Comparison of ENCODE assay signal across 22 cellular contexts in the genomic region with DNA sequence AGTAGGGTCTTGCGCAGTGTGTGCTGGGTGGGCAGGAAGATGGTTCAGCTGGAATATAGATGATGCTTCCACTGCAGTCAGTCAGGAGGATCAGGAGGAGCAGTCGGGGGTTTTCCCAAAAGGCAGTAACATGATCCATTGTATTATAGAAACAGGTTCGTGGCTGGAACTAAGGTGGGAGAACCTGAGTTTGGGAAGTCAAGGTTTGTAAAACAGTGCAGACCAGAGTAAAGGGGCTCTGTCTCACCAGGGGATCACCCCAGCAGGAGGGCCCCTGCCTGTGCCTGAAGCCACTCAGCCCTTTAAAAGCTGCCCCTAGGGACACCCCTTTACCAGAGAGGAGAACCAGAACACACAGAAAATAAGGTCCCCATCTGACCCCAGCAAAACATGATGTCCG.
DNase-seq lines count a peak whose midpoint lies in the region; ATAC-seq, FAIRE-seq and TF ChIP-seq lines count a peak whose summit lies in the region.
"Had no signal": no experiment of that assay in that cellular context is flagged by ENCODE, and none has a peak within 500 bp of the region (broad histone marks: within the 10 kb centered on the region; RNA-seq: fewer than 3 reads in every experiment).

No MANE protein-coding gene starts in this region.

- intact Hi-C loops in CD14-positive monocyte (cut with micrococcal nuclease) = loop anchor here (5.0 kb wide), 3 partner anchors 46 to 274 kb away; partner anchors contain the start of gene NFIL3 (in 1 of the 2)

- H3K36me3 ChIP-seq in WERI-Rb-1 = no peaks in the 10 kb centered on the region
- H3K36me3 ChIP-seq: BE2C had no signal

- TF ChIP-seq CTCF in CD14-positive monocyte (IDR thresholded peaks at IDR 0.05) (no peak), WERI-Rb-1 (IDR thresholded peaks at IDR 0.05; ENCODE audit: low read depth, low read length) (no peak)

- no peaks in the 10 kb centered on the region for H3K9me3 ChIP-seq in WERI-Rb-1 (ENCODE audit: severe bottlenecking)
- H3K9me3 ChIP-seq: BE2C had no signal

- H3K4me3 ChIP-seq in WERI-Rb-1 (ENCODE audit: low read depth, low read length) = no peak overlapping the region

- peak overlapping the region in 1 of 2 donors; percentile 72 for H3K4me3 Mint-ChIP-seq in CD14-positive monocyte
- H3K4me3 Mint-ChIP-seq in T-helper 2 cell treated with Interferon-gamma antibody and Interleukin-4, amounts not matched to agents 5 μg/mL and 100 μg/mL, for 36 hours = peak overlapping the region; percentile 81
- peak overlapping the region; percentile 16 to 64 for H3K4me3 Mint-ChIP-seq in effector memory CD8-positive, alpha-beta T cell
- H3K4me3 Mint-ChIP-seq: endodermal cell had no signal

- TF ChIP-seq POLR2A in GM12891 (IDR thresholded peaks at IDR 0.05; ENCODE audit: low read depth, low read length) = no peak

- H3K27ac ChIP-seq in WERI-Rb-1 = no peak overlapping the region
- H3K27ac ChIP-seq: VCaP had no signal

- no peaks in the 10 kb centered on the region for H3K27me3 ChIP-seq in WERI-Rb-1 (ENCODE audit: insufficient read depth, low read depth, severe bottlenecking)
- H3K27me3 ChIP-seq: BE2C had no signal

- peak; percentile 5 for FAIRE-seq in GM12891 (lab: Jason Lieb, UNC)
- FAIRE-seq: D721Med, G401.6, H1 had no signal

- ATAC-seq in effector memory CD8-positive, alpha-beta T cell (replicated peaks) = no peak

- peaks cover 2 to 8% (median 5%) of the 10 kb centered on the region in 3 donors for H3K27me3 Mint-ChIP-seq in CD14-positive monocyte (ENCODE audit: low read depth in 3 of 3)
- no peaks in the 10 kb centered on the region for H3K27me3 Mint-ChIP-seq in T-helper 2 cell treated with Interferon-gamma antibody and Interleukin-4, amounts not matched to agents 5 μg/mL and 100 μg/mL, for 36 hours (ENCODE audit: low read depth)
- no peaks in the 10 kb centered on the region for H3K27me3 Mint-ChIP-seq in effector memory CD8-positive, alpha-beta T cell

- DNase-seq in CD14-positive monocyte (ENCODE audit: low spot score) (no peak), GM12891 (ENCODE audit: insufficient read length, low spot score) (no peak), WERI-Rb-1 (no peak), dermis blood vessel endothelial cell (no peak), GM03348 (ENCODE audit: low spot score) (no peak), NCI-H526 treated with DMSO at 0.1 percent for 48 hours (lab: John Stamatoyannopoulos, UW) (no peak)
- DNase-seq in T-helper 2 cell treated with Interferon-gamma antibody and Interleukin-4, amounts not matched to agents 5 μg/mL and 100 μg/mL, for 36 hours (ENCODE audit: low spot score) = no peak
- DNase-seq in effector memory CD8-positive, alpha-beta T cell = no peak
- DNase-seq: anterior cingulate cortex; BE2C; cerebellar nuclear complex; endodermal cell; hippocampal formation; Karpas-422; NCI-H1436; NK-92 treated with Interleukin-12 subunit alpha and Interleukin-12 subunit beta, amount 100 ng/mL, for 24 hours; SW 1271; trophoblast cell had no signal

- peaks cover 15 to 21% of the 10 kb centered on the region in 2 donors for H3K36me3 Mint-ChIP-seq in CD14-positive monocyte
- H3K36me3 Mint-ChIP-seq in T-helper 2 cell treated with Interferon-gamma antibody and Interleukin-4, amounts not matched to agents 5 μg/mL and 100 μg/mL, for 36 hours (ENCODE audit: low read depth) = peaks cover 78% of the 10 kb centered on the region
- peaks cover 14% of the 10 kb centered on the region for H3K36me3 Mint-ChIP-seq in effector memory CD8-positive, alpha-beta T cell (ENCODE audit: insufficient read depth)

- H3K9me3 Mint-ChIP-seq in CD14-positive monocyte = peaks cover 0 to 5% (median 3%) of the 10 kb centered on the region in 7 donors
- peaks cover 49% of the 10 kb centered on the region for H3K9me3 Mint-ChIP-seq in T-helper 2 cell treated with Interferon-gamma antibody and Interleukin-4, amounts not matched to agents 5 μg/mL and 100 μg/mL, for 36 hours
- H3K9me3 Mint-ChIP-seq in effector memory CD8-positive, alpha-beta T cell = peaks cover 0 to 2% of the 10 kb centered on the region in 2 donors

- peaks cover 59% of the 10 kb centered on the region for H3K4me1 Mint-ChIP-seq in CD14-positive monocyte
- H3K4me1 Mint-ChIP-seq in T-helper 2 cell treated with Interferon-gamma antibody and Interleukin-4, amounts not matched to agents 5 μg/mL and 100 μg/mL, for 36 hours (ENCODE audit: low read depth) = peaks cover 84% of the 10 kb centered on the region
- H3K4me1 Mint-ChIP-seq in effector memory CD8-positive, alpha-beta T cell (ENCODE audit: low read depth in 2 of 2) = peaks cover 59 to 60% of the 10 kb centered on the region in 2 donors

- peak overlapping the region; percentile 87 to 96 (median 92) for H3K27ac Mint-ChIP-seq in CD14-positive monocyte
- H3K27ac Mint-ChIP-seq in T-helper 2 cell treated with Interferon-gamma antibody and Interleukin-4, amounts not matched to agents 5 μg/mL and 100 μg/mL, for 36 hours = peak overlapping the region; percentile 97
- peak overlapping the region; percentile 62 to 84 for H3K27ac Mint-ChIP-seq in effector memory CD8-positive, alpha-beta T cell
- H3K27ac Mint-ChIP-seq: endodermal cell had no signal

TF ChIP-seq in GM12891, 5 proteins besides CTCF, POLR2A, EP300 and RAD21:
- TF ChIP-seq SPI1 (IDR thresholded peaks at IDR 0.05; ENCODE audit: low read depth, low read length) = no peak
- no peak for TF ChIP-seq PAX5 (IDR thresholded peaks at IDR 0.05; ENCODE audit: insufficient read depth, low read length, severe bottlenecking)
- TF ChIP-seq TAF1 (IDR thresholded peaks at IDR 0.05; ENCODE audit: low read depth, low read length) = no peak
- no peak for TF ChIP-seq POLR2AphosphoS5 (IDR thresholded peaks at IDR 0.05; ENCODE audit: low read depth, low read length)
- no peak for TF ChIP-seq POU2F2 (IDR thresholded peaks at IDR 0.05; ENCODE audit: low read depth, low read length)
TF ChIP-seq in GM12891: peak in this region for 0.
